1 cellular context compared by ENCODE assay signal in the genomic region with DNA sequence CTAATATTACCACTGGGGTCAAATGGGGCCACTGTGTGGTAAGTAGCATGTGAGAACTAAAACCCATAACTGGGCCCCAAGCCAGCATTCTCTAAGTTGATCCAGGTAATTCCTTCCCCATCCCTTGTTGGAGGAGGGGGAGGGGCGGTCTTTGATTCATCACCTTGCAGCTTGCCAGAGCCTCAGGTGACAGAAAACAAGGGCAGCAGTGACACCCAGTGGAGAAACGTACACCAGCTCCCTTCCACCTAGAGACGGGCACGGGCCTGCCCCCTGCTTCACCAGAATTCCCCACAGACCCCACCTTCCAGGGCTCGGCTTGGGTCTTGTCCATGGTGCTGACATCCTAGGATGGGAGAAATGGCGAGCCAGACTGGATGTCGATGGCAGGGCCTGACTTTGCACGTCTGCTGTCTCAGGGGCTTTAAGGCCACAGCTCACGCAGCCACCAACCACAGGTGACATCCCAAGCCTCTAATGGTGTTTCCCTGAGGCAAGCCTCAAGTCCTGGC.
TF ChIP-seq lines count a peak whose summit lies in the region.

No MANE protein-coding gene starts in this region.

TF ChIP-seq in K562, 482 proteins besides CTCF, POLR2A, EP300 and RAD21 (continued from another document and continues in another):
- TF ChIP-seq, protein P1, sequence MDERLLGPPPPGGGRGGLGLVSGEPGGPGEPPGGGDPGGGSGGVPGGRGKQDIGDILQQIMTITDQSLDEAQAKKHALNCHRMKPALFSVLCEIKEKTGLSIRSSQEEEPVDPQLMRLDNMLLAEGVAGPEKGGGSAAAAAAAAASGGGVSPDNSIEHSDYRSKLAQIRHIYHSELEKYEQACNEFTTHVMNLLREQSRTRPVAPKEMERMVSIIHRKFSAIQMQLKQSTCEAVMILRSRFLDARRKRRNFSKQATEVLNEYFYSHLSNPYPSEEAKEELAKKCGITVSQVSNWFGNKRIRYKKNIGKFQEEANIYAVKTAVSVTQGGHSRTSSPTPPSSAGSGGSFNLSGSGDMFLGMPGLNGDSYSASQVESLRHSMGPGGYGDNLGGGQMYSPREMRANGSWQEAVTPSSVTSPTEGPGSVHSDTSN (CRISPR knock-in tag; IDR thresholded peaks at IDR 0.05; ENCODE audit: low read depth), result no peak
- TF ChIP-seq, protein P1 (tag; conservative IDR thresholded peaks at IDR 0.05; ENCODE audit: low read depth), result 0 out of 2 replicates have a peak, but pooled peaks have one; percentile 32
- TF ChIP-seq MIER1 (IDR thresholded peaks at IDR 0.05; ENCODE audit: low read depth) (peak; percentile 96), HNRNPH1 (optimal IDR thresholded peaks at IDR 0.05; ENCODE audit: low read depth, low read length) (no peak), ZBTB7A (IDR thresholded peaks at IDR 0.05; ENCODE audit: borderline replicate concordance, control insufficient read depth, low read depth, low read length) (no peak), ARID4B (CRISPR knock-in tag; IDR thresholded peaks at IDR 0.05) (peak; percentile 52; the same call in 1 of the 2 replicates), CBFA2T3 (IDR thresholded peaks at IDR 0.05) (no peak), NRF1 (conservative IDR thresholded peaks at IDR 0.05 in 1 of 2, IDR thresholded peaks at IDR 0.05 in 1 of 2) (no peak), ETV5 (CRISPR knock-in tag; IDR thresholded peaks at IDR 0.05; ENCODE audit: low read depth) (no peak), NFE2 (IDR thresholded peaks at IDR 0.05; ENCODE audit: low read depth) (no peak), LCOR (CRISPR knock-in tag; IDR thresholded peaks at IDR 0.05) (no peak), SIN3B (IDR thresholded peaks at IDR 0.05; ENCODE audit: low read depth) (no peak), CREB3L1 (IDR thresholded peaks at IDR 0.05; ENCODE audit: borderline replicate concordance, low read depth) (no peak), SMC3 (conservative IDR thresholded peaks at IDR 0.05; ENCODE audit: insufficient read depth, low read depth, low read length) (peak; percentile 72), ZNF311 (CRISPR knock-in tag; IDR thresholded peaks at IDR 0.05) (0 out of 2 replicates have a peak, but pooled peaks have one; percentile 16), ZBED1 (IDR thresholded peaks at IDR 0.05) (no peak), RBBP5 (IDR thresholded peaks at IDR 0.05; ENCODE audit: borderline replicate concordance, insufficient read depth, low read length, poor library complexity, severe bottlenecking) (no peak), DMBX1 (CRISPR knock-in tag; IDR thresholded peaks at IDR 0.05; ENCODE audit: borderline replicate concordance) (peak; percentile 37; the same call in 1 of the 2 replicates), ZNF740 (CRISPR knock-in tag; IDR thresholded peaks at IDR 0.05) (0 out of 2 replicates have a peak, but pooled peaks have one; percentile 24), ZNF740 (tag; IDR thresholded peaks at IDR 0.05) (no peak), RNF2 (IDR thresholded peaks at IDR 0.05) (no peak), LARP7 (IDR thresholded peaks at IDR 0.05) (no peak), HNRNPL (IDR thresholded peaks at IDR 0.05; ENCODE audit: low read depth, low read length) (no peak), MYC (IDR thresholded peaks at IDR 0.05; ENCODE audit: low read depth, low read length) (no peak), MYC (CRISPR knock-in tag; IDR thresholded peaks at IDR 0.05; ENCODE audit: borderline replicate concordance, low read depth) (no peak), TEAD1 (CRISPR knock-in tag; IDR thresholded peaks at IDR 0.05) (peak in 1 of 2 experiments; percentile 81; a peak in 1 of 4 replicates), PCBP2 (IDR thresholded peaks at IDR 0.05; ENCODE audit: low read depth, low read length, poor library complexity, severe bottlenecking) (no peak), ARID3B (CRISPR knock-in tag; IDR thresholded peaks at IDR 0.05; ENCODE audit: borderline replicate concordance) (no peak), FOXO4 (CRISPR knock-in tag; IDR thresholded peaks at IDR 0.05) (no peak), PRPF4 (IDR thresholded peaks at IDR 0.05; ENCODE audit: insufficient read depth, low read depth, low read length, poor library complexity, severe bottlenecking) (no peak), GTF2F1 (IDR thresholded peaks at IDR 0.05; ENCODE audit: low read depth, low read length) (no peak), CHD2 (IDR thresholded peaks at IDR 0.05; ENCODE audit: low read depth, low read length) (no peak), FOXK2 (conservative IDR thresholded peaks at IDR 0.05 in 1 of 2, IDR thresholded peaks at IDR 0.05 in 1 of 2; ENCODE audit: low read depth in 2 of 2) (no peak), SPI1 (IDR thresholded peaks at IDR 0.05; ENCODE audit: borderline replicate concordance, low read depth, low read length) (no peak), FOXK1 (CRISPR knock-in tag; IDR thresholded peaks at IDR 0.05; ENCODE audit: borderline replicate concordance) (0 out of 2 replicates have a peak, but pooled peaks have one; percentile 56)
- TF ChIP-seq, protein P2, sequence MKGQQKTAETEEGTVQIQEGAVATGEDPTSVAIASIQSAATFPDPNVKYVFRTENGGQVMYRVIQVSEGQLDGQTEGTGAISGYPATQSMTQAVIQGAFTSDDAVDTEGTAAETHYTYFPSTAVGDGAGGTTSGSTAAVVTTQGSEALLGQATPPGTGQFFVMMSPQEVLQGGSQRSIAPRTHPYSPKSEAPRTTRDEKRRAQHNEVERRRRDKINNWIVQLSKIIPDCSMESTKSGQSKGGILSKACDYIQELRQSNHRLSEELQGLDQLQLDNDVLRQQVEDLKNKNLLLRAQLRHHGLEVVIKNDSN (CRISPR knock-in tag; IDR thresholded peaks at IDR 0.05), result no peak
- TF ChIP-seq, protein P3, sequence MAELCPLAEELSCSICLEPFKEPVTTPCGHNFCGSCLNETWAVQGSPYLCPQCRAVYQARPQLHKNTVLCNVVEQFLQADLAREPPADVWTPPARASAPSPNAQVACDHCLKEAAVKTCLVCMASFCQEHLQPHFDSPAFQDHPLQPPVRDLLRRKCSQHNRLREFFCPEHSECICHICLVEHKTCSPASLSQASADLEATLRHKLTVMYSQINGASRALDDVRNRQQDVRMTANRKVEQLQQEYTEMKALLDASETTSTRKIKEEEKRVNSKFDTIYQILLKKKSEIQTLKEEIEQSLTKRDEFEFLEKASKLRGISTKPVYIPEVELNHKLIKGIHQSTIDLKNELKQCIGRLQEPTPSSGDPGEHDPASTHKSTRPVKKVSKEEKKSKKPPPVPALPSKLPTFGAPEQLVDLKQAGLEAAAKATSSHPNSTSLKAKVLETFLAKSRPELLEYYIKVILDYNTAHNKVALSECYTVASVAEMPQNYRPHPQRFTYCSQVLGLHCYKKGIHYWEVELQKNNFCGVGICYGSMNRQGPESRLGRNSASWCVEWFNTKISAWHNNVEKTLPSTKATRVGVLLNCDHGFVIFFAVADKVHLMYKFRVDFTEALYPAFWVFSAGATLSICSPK (IDR thresholded peaks at IDR 0.05; ENCODE audit: borderline replicate concordance), result no peak
- TF ChIP-seq, protein P4, sequence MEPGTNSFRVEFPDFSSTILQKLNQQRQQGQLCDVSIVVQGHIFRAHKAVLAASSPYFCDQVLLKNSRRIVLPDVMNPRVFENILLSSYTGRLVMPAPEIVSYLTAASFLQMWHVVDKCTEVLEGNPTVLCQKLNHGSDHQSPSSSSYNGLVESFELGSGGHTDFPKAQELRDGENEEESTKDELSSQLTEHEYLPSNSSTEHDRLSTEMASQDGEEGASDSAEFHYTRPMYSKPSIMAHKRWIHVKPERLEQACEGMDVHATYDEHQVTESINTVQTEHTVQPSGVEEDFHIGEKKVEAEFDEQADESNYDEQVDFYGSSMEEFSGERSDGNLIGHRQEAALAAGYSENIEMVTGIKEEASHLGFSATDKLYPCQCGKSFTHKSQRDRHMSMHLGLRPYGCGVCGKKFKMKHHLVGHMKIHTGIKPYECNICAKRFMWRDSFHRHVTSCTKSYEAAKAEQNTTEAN (CRISPR knock-in tag; IDR thresholded peaks at IDR 0.05), result no peak
